12 cellular contexts compared by ENCODE assay signal in genomic region chr2:2569306-2569705, GRCh38.
DNase-seq lines count a peak whose midpoint lies in the region; ATAC-seq and TF ChIP-seq lines count a peak whose summit lies in the region.
"Had no signal": no experiment of that assay in that cellular context is flagged by ENCODE, and none has a peak within 500 bp of the region (broad histone marks: within the 10 kb centered on the region; RNA-seq: fewer than 3 reads in every experiment).

No MANE protein-coding gene starts in this region.

- no peaks in the 10 kb centered on the region for H3K9me3 Mint-ChIP-seq in endothelial cell (ENCODE audit: unreplicated experiment)
- no peaks in the 10 kb centered on the region for H3K9me3 Mint-ChIP-seq in nephron progenitor cell
- H3K9me3 Mint-ChIP-seq: CD4-positive, alpha-beta T cell; GM23338 had no signal

- H3K27ac Mint-ChIP-seq in endothelial cell (ENCODE audit: unreplicated experiment), result peak overlapping the region; percentile 40
- peak overlapping the region; percentile 56 for H3K27ac Mint-ChIP-seq in nephron progenitor cell
- H3K27ac Mint-ChIP-seq: CD4-positive, alpha-beta T cell; GM23338; HFFc6 had no signal

- DNase-seq in ecto neural progenitor cell (ENCODE audit: low spot score) (peak; percentile 38), endothelial cell (ENCODE audit: low spot score) (no peak), nephron progenitor cell (no peak), iPS-NIHi7 (ENCODE audit: extremely low spot score) (no peak)
- DNase-seq in stimulated activated CD4-positive, alpha-beta T cell treated with anti-CD3 and anti-CD28 coated beads, Interleukin-1b, Interleukin-23, amount 100 ng/mL, for 48 hours, result no peak
- DNase-seq: Caco-2, H7, HFFc6 had no signal

- TF ChIP-seq CTCF in endothelial cell (IDR thresholded peaks at IDR 0.05; ENCODE audit: unreplicated experiment) (no peak), nephron progenitor cell (IDR thresholded peaks at IDR 0.05) (no peak)

- H3K36me3 Mint-ChIP-seq in endothelial cell (ENCODE audit: low read depth, unreplicated experiment), result no peaks in the 10 kb centered on the region
- H3K36me3 Mint-ChIP-seq in nephron progenitor cell (ENCODE audit: low read depth), result no peaks in the 10 kb centered on the region

- no peak for ATAC-seq in GM18498 (IDR thresholded peaks at IDR 0.05; ENCODE audit: unreplicated experiment)
- ATAC-seq: GM23338, HCT116 had no signal

- H3K4me3 Mint-ChIP-seq in endothelial cell (ENCODE audit: unreplicated experiment), result no peak overlapping the region
- no peak overlapping the region for H3K4me3 Mint-ChIP-seq in nephron progenitor cell
- H3K4me3 Mint-ChIP-seq: CD4-positive, alpha-beta T cell; GM23338; HFFc6 had no signal

- H3K27me3 Mint-ChIP-seq in endothelial cell (ENCODE audit: unreplicated experiment) (peaks cover 5% of the 10 kb centered on the region), nephron progenitor cell (ENCODE audit: low read depth, poor library complexity) (peaks cover 10% of the 10 kb centered on the region)
- H3K27me3 Mint-ChIP-seq: CD4-positive, alpha-beta T cell had no signal

- H3K4me1 Mint-ChIP-seq in endothelial cell (ENCODE audit: unreplicated experiment), result peaks cover 4% of the 10 kb centered on the region
- H3K4me1 Mint-ChIP-seq in nephron progenitor cell, result peaks cover 10% of the 10 kb centered on the region
